In the genomic region with DNA sequence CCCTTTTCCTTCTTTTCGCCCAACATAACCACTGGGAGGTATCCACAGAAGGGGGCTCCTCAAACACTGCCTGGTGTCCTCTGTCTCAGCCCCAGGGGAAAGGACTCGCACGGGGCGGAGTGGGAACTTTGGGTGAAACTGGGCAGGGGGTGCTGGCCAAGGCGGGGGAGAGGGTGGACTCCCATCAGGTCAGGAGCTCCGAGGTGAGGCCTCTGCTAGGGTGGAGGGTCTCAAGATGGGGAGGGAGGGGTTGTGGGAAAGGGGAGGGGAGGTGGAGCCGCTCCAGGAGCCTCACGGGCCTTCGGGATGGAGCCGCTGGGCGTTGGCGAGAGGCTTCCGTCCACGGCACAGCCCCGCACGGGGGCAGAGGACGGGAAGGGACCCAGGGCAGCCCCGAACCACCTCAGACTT, we compare ENCODE assay signal across 16 cellular contexts. TPM values are rescaled to one million over a fixed set of nuclear protein-coding genes. Genes with fewer than 3 reads are reported as not detected.
DNase-seq lines count a peak whose midpoint lies in the region; ATAC-seq and TF ChIP-seq lines count a peak whose summit lies in the region.
"Had no signal": no experiment of that assay in that cellular context is flagged by ENCODE, and none has a peak within 500 bp of the region (broad histone marks: within the 10 kb centered on the region; RNA-seq: fewer than 3 reads in every experiment).

No MANE protein-coding gene starts in this region.

- no peak overlapping the region for H3K27ac Mint-ChIP-seq in endothelial cell (ENCODE audit: unreplicated experiment)
- H3K27ac Mint-ChIP-seq: CD8-positive, alpha-beta T cell; natural killer cell treated with Interleukin-12 subunit alpha and Interleukin-12 subunit beta and Interleukin-15 and Interleukin-18, amount 100 ng/mL, for 72 hours had no signal

- TF ChIP-seq CTCF in right atrium auricular region (IDR thresholded peaks at IDR 0.05) (no peak), body of pancreas (IDR thresholded peaks at IDR 0.05) (no peak), transverse colon (IDR thresholded peaks at IDR 0.05) (no peak), endothelial cell (IDR thresholded peaks at IDR 0.05; ENCODE audit: unreplicated experiment) (no peak)

- peak overlapping the region; percentile 45 for H3K56ac ChIP-seq in mesendoderm (ENCODE audit: low read length)

- H4K8ac ChIP-seq in mesendoderm (ENCODE audit: low read depth, low read length): no peak overlapping the region

- H2BK15ac ChIP-seq in mesendoderm (replicated peaks; ENCODE audit: low read depth): no peak overlapping the region

- H3K27ac ChIP-seq in right atrium auricular region (no peak overlapping the region), body of pancreas (peak overlapping the region; percentile 57 to 96 (median 94)), mesendoderm (ENCODE audit: low read depth, low read length) (peak overlapping the region; percentile 89), transverse colon (peak overlapping the region in 3 of 4 donors; percentile 19 to 55 (median 19))

- WGBS in body of pancreas, 2 donors: 70% methylated on average over 17 to 18 of the region's 18 CpGs
- no CpG with 5 or more reads among the region's 18 CpGs for WGBS in mesendoderm (ENCODE audit: extremely low coverage, insufficient coverage, low lambda C conversion rate)
- 91 to 95% methylated on average over 12 to 18 of the region's 18 CpGs for WGBS in transverse colon (ENCODE audit: low coverage in 1 of 2), 2 donors

- no peak overlapping the region for H2AK5ac ChIP-seq in mesendoderm (ENCODE audit: low read length)

- H3K36me3 ChIP-seq in right atrium auricular region (no peaks in the 10 kb centered on the region), body of pancreas (replicated peaks in 1 of 2; ENCODE audit: insufficient read depth in 1 of 2, low read depth in 2 of 2) (no peaks in the 10 kb centered on the region), mesendoderm (ENCODE audit: control insufficient read depth, insufficient read depth, low read length) (no peaks in the 10 kb centered on the region), transverse colon (no peaks in the 10 kb centered on the region)

- peak overlapping the region; percentile 25 for H3K4ac ChIP-seq in mesendoderm (ENCODE audit: low read depth, low read length)

- no peaks in the 10 kb centered on the region for H3K79me1 ChIP-seq in mesendoderm (ENCODE audit: low read length)

- ATAC-seq in Right ventricle myocardium inferior (no peak), body of pancreas (no peak), GM21423 (IDR thresholded peaks at IDR 0.05; ENCODE audit: unreplicated experiment) (no peak)
- ATAC-seq: CD8-positive, alpha-beta T cell; natural killer cell treated with Interleukin-12 subunit alpha and Interleukin-12 subunit beta and Interleukin-15 and Interleukin-18, amount 100 ng/mL, for 72 hours; stimulated activated naive CD8-positive, alpha-beta T cell treated with anti-CD3 and anti-CD28 coated beads, Interleukin-15, Interleukin-2, amounts not matched to agents 100 U/mL and 50 U/mL, for 24 hours had no signal

- no peak overlapping the region for H3K9ac ChIP-seq in mesendoderm (ENCODE audit: low read length)

- TF ChIP-seq EP300 in transverse colon (IDR thresholded peaks at IDR 0.05; ENCODE audit: low read depth): no peak

- peak overlapping the region; percentile 21 for H2BK120ac ChIP-seq in mesendoderm (ENCODE audit: low read depth, low read length)

- H4K5ac ChIP-seq in mesendoderm (ENCODE audit: low read length): no peak overlapping the region

- in situ Hi-C loops in transverse colon (cut with MboI; ENCODE audit: low pct_ligation_motif_present in 1 of 4, low pct_unique_long_range_greater_than_20kb in 1 of 4, low sequenced_read_pairs in 3 of 4): no loop called here

- H3K4me1 Mint-ChIP-seq in endothelial cell (ENCODE audit: unreplicated experiment): peaks cover 4% of the 10 kb centered on the region

- no peak overlapping the region for H3K23ac ChIP-seq in mesendoderm (ENCODE audit: low read length)

- H3K4me2 ChIP-seq in mesendoderm (ENCODE audit: low read length): no peak overlapping the region

- peak overlapping the region; percentile 31 for H3K18ac ChIP-seq in mesendoderm (ENCODE audit: low read length)

- no peaks in the 10 kb centered on the region for H3K4me1 ChIP-seq in right atrium auricular region
- H3K4me1 ChIP-seq in body of pancreas: peaks cover 60% of the 10 kb centered on the region
- H3K4me1 ChIP-seq in mesendoderm (ENCODE audit: control insufficient read depth, low read depth, low read length): peaks cover 10% of the 10 kb centered on the region
- H3K4me1 ChIP-seq in transverse colon: peaks cover 0 to 13% (median 6%) of the 10 kb centered on the region in 4 donors

- no peak overlapping the region for H3K4me3 Mint-ChIP-seq in endothelial cell (ENCODE audit: unreplicated experiment)
- H3K4me3 Mint-ChIP-seq: CD8-positive, alpha-beta T cell; natural killer cell treated with Interleukin-12 subunit alpha and Interleukin-12 subunit beta and Interleukin-15 and Interleukin-18, amount 100 ng/mL, for 72 hours had no signal

- no peaks in the 10 kb centered on the region for H3K9me3 ChIP-seq in right atrium auricular region
- H3K9me3 ChIP-seq in body of pancreas: no peaks in the 10 kb centered on the region
- no peaks in the 10 kb centered on the region for H3K9me3 ChIP-seq in transverse colon

- H3K4me3 ChIP-seq in right atrium auricular region: no peak overlapping the region
- no peak overlapping the region for H3K4me3 ChIP-seq in body of pancreas
- H3K4me3 ChIP-seq in mesendoderm (ENCODE audit: low read length): no peak overlapping the region
- no peak overlapping the region for H3K4me3 ChIP-seq in transverse colon

- peaks cover 13% of the 10 kb centered on the region for H3K27me3 Mint-ChIP-seq in endothelial cell (ENCODE audit: unreplicated experiment)

- no peaks in the 10 kb centered on the region for H3K79me2 ChIP-seq in mesendoderm (ENCODE audit: control insufficient read depth, insufficient read depth, low read length)

- DNase-seq in Right ventricle myocardium inferior (ENCODE audit: missing footprints): peak; percentile 40
- no peak for DNase-seq in right atrium auricular region (ENCODE audit: low spot score)
- peak in 1 of 4 donors; percentile 10 for DNase-seq in body of pancreas
- no peak for DNase-seq in mesendoderm
- DNase-seq in transverse colon: no peak
- DNase-seq in NCI-H2107 (lab: John Stamatoyannopoulos, UW): no peak
- DNase-seq in endothelial cell (ENCODE audit: low spot score): no peak
- DNase-seq: activated gamma-delta T cell; CD8-positive, alpha-beta T cell; MM.1S; NCI-H1930; NCI-H510A treated with DMSO at 0.1 percent for 48 hours; stimulated activated naive CD8-positive, alpha-beta T cell treated with anti-CD3 and anti-CD28 coated beads, Interleukin-15, Interleukin-2, amounts not matched to agents 100 U/mL and 50 U/mL, for 24 hours; T-helper 9 cell had no signal

- no peaks in the 10 kb centered on the region for H3K9me3 Mint-ChIP-seq in endothelial cell (ENCODE audit: unreplicated experiment)
- H3K9me3 Mint-ChIP-seq: CD8-positive, alpha-beta T cell; natural killer cell treated with Interleukin-12 subunit alpha and Interleukin-12 subunit beta and Interleukin-15 and Interleukin-18, amount 100 ng/mL, for 72 hours had no signal

- no peak for TF ChIP-seq POLR2A in body of pancreas (IDR thresholded peaks at IDR 0.05)
- no peak for TF ChIP-seq POLR2A in transverse colon (IDR thresholded peaks at IDR 0.05)

- peak overlapping the region; percentile 62 for H2BK5ac ChIP-seq in mesendoderm (ENCODE audit: low read length)

- no peaks in the 10 kb centered on the region for H3K36me3 Mint-ChIP-seq in endothelial cell (ENCODE audit: low read depth, unreplicated experiment)
- H3K36me3 Mint-ChIP-seq: CD8-positive, alpha-beta T cell; natural killer cell treated with Interleukin-12 subunit alpha and Interleukin-12 subunit beta and Interleukin-15 and Interleukin-18, amount 100 ng/mL, for 72 hours had no signal

- intact Hi-C loops in Right ventricle myocardium inferior (cut with DNase I): no loop called here
- intact Hi-C loops in body of pancreas (cut with DNase I): no loop called here
- intact Hi-C loops in transverse colon (cut with DNase I; ENCODE audit: low total_unique reads): no loop called here

- no peaks in the 10 kb centered on the region for H3K27me3 ChIP-seq in right atrium auricular region
- no peaks in the 10 kb centered on the region for H3K27me3 ChIP-seq in body of pancreas
- no peaks in the 10 kb centered on the region for H3K27me3 ChIP-seq in mesendoderm (ENCODE audit: insufficient read depth, low read length, poor library complexity)
- H3K27me3 ChIP-seq in transverse colon: no peaks in the 10 kb centered on the region

RNA-seq across cellular contexts. Expression of gene POFUT2, which starts 43.2 kb away (rescaled TPM):
- 16.9 TPM for total RNA-seq in Right ventricle myocardium inferior
- 10 to 100 TPM in 1 of 2 donors, 1 to 10 TPM in 1; 5.8 to 12.0 TPM for total RNA-seq in right atrium auricular region
- total RNA-seq in body of pancreas: 10 to 100 TPM; 16.3 to 46.1 TPM
- 17.3 TPM for polyA plus RNA-seq in mesendoderm (2013, experiment 1 of 2)
- polyA plus RNA-seq in mesendoderm (2013, experiment 2 of 2): 17.4 TPM
- total RNA-seq in transverse colon: 10 to 100 TPM; 29.9 to 79.3 (median 33.3) TPM
- 37.8 TPM for total RNA-seq in endothelial cell (ENCODE audit: unreplicated experiment)

Comparison
In these comparisons a context has a peak if more than half of its experiments do, and no peak if none do; other contexts are left out.
1. H3K27ac ChIP-seq: peak in body of pancreas (4 of 4), mesendoderm (single experiment) and transverse colon (3 of 4); none in right atrium auricular region (0 of 2).